8 cellular contexts compared by ENCODE assay signal in genomic region chr4:15729910-15730533, GRCh38. TPM values are rescaled to one million over a fixed set of nuclear protein-coding genes. Genes with fewer than 3 reads are reported as not detected.
DNase-seq lines count a peak whose midpoint lies in the region; ATAC-seq, FAIRE-seq and TF ChIP-seq lines count a peak whose summit lies in the region.

No MANE protein-coding gene starts in this region.

- peak; percentile 30 for DNase-seq in stimulated activated CD4-positive, alpha-beta T cell treated with anti-CD3 and anti-CD28 coated beads, Interleukin-4, amount 100 ng/mL, for 24 hours
- no peak for DNase-seq in stimulated activated CD4-positive, alpha-beta T cell treated with anti-CD3 and anti-CD28 coated beads, Interleukin-1b, Interleukin-23, amount 100 ng/mL, for 48 hours
- DNase-seq in H54 (ENCODE audit: insufficient read length, low spot score) (peak; percentile 10), NCI-H2107 treated with DMSO at 0.1 percent for 48 hours (lab: John Stamatoyannopoulos, UW; ENCODE audit: unreplicated experiment) (peak; percentile 28), heart left ventricle (peak in 1 of 5 donors; percentile 13), renal cortical epithelial cell (ENCODE audit: low read depth) (peak; percentile 54)
- peak; percentile 12 to 34 for DNase-seq in activated T-cell treated with anti-CD3 and anti-CD28 coated beads, Interleukin-2, amount 50 U/mL, for 72 hours

- H3K36me3 Mint-ChIP-seq in activated T-cell treated with anti-CD3 and anti-CD28 coated beads, Interleukin-2, amount 50 U/mL, for 72 hours (ENCODE audit: insufficient read depth in 2 of 2): no peaks in the 10 kb centered on the region

- intact Hi-C loops in heart left ventricle (cut with DNase I): loop anchor here (1.0 to 10.0 kb wide), 9 partner anchors 49 to 275 kb away; partner anchors contain the start of gene CD38 (in 1 of the 10)

- peak in 1 of 2 donors; percentile 43 for ATAC-seq in activated T-cell treated with anti-CD3 and anti-CD28 coated beads, Interleukin-2, amount 50 U/mL, for 72 hours (replicated peaks in 1 of 2)
- ATAC-seq in heart left ventricle (peak in 3 of 4 donors; percentile 36 to 53 (median 51)), HG03097 (IDR thresholded peaks at IDR 0.05; ENCODE audit: low FRiP score, unreplicated experiment) (no peak)

- peak; percentile 79 to 93 (median 87) for TF ChIP-seq CTCF in heart left ventricle (IDR thresholded peaks at IDR 0.05)

- H3K4me1 Mint-ChIP-seq in activated T-cell treated with anti-CD3 and anti-CD28 coated beads, Interleukin-2, amount 50 U/mL, for 72 hours (ENCODE audit: low read depth): peaks cover 16% of the 10 kb centered on the region

- 8 to 14% (median 11%) methylated on average over 3 of the region's 3 CpGs for WGBS in heart left ventricle, 4 donors

- no peaks in the 10 kb centered on the region for H3K9me3 ChIP-seq in heart left ventricle

- no peak overlapping the region for H3K4me3 Mint-ChIP-seq in activated T-cell treated with anti-CD3 and anti-CD28 coated beads, Interleukin-2, amount 50 U/mL, for 72 hours

- H3K27me3 Mint-ChIP-seq in activated T-cell treated with anti-CD3 and anti-CD28 coated beads, Interleukin-2, amount 50 U/mL, for 72 hours (ENCODE audit: low read depth): peaks cover 7% of the 10 kb centered on the region

- H3K9me3 Mint-ChIP-seq in activated T-cell treated with anti-CD3 and anti-CD28 coated beads, Interleukin-2, amount 50 U/mL, for 72 hours: no peaks in the 10 kb centered on the region

- no peak overlapping the region for H3K4me3 ChIP-seq in heart left ventricle

- no peaks in the 10 kb centered on the region for H3K27me3 ChIP-seq in heart left ventricle

- H3K27ac Mint-ChIP-seq in activated T-cell treated with anti-CD3 and anti-CD28 coated beads, Interleukin-2, amount 50 U/mL, for 72 hours: no peak overlapping the region

- no peak for TF ChIP-seq POLR2A in H54 (IDR thresholded peaks at IDR 0.05; ENCODE audit: low read depth, low read length)
- no peak for TF ChIP-seq POLR2A in heart left ventricle (IDR thresholded peaks at IDR 0.05)

- peaks cover 0 to 4% (median 0%) of the 10 kb centered on the region in 12 donors for H3K4me1 ChIP-seq in heart left ventricle

- H3K27ac ChIP-seq in heart left ventricle: no peak overlapping the region

- FAIRE-seq in H54 (lab: Jason Lieb, UNC): no peak

- peaks cover 0 to 3% (median 0%) of the 10 kb centered on the region in 9 donors for H3K36me3 ChIP-seq in heart left ventricle

RNA-seq across cellular contexts. Expression of gene BST1, which starts 27.2 kb away (rescaled TPM):
- under 1 TPM; 0.24 to 0.65 TPM for total RNA-seq in activated T-cell treated with anti-CD3 and anti-CD28 coated beads, Interleukin-2, amount 50 U/mL, for 72 hours
- total RNA-seq in heart left ventricle (10 to 100 TPM in 1 of 9 donors, 1 to 10 TPM in 8; 1.3 to 18.4 (median 2.1) TPM), renal cortical epithelial cell (0.70 and 8.7 TPM in 2 replicates)
- polyA plus RNA-seq in heart left ventricle: 1 to 10 TPM; 1.9 to 2.5 TPM

RNA-seq across cellular contexts. Expression of gene CD38, which starts 48.1 kb away (rescaled TPM):
- total RNA-seq in activated T-cell treated with anti-CD3 and anti-CD28 coated beads, Interleukin-2, amount 50 U/mL, for 72 hours: 10 to 100 TPM; 60.2 to 62.9 TPM
- total RNA-seq in heart left ventricle (10 to 100 TPM in 3 of 9 donors, 1 to 10 TPM in 6; 1.0 to 12.4 (median 3.0) TPM), renal cortical epithelial cell (0.52 TPM in 1 of 2 replicates, not detected in the other)
- 1 to 10 TPM; 1.8 to 2.1 TPM for polyA plus RNA-seq in heart left ventricle

RNA-seq across cellular contexts. Expression of gene FAM200B, which starts 48.4 kb away (rescaled TPM):
- 10 to 100 TPM; 15.8 to 23.1 TPM for total RNA-seq in activated T-cell treated with anti-CD3 and anti-CD28 coated beads, Interleukin-2, amount 50 U/mL, for 72 hours
- 10 to 100 TPM; 23.2 to 37.7 (median 32.2) TPM for total RNA-seq in heart left ventricle
- 10 to 100 TPM; 25.0 to 33.9 TPM for polyA plus RNA-seq in heart left ventricle
- total RNA-seq in renal cortical epithelial cell: 20.6 and 22.6 TPM in 2 replicates

Comparison
In these comparisons a context has a peak if more than half of its experiments do, and no peak if none do; other contexts are left out.
1. RNA of gene CD38, which starts 48.1 kb away (total RNA-seq): 60.2 to 62.9 TPM in activated T-cell treated with anti-CD3 and anti-CD28 coated beads, Interleukin-2, amount 50 U/mL, for 72 hours; 1.0 to 12.4 TPM in heart left ventricle and 0.52 TPM in renal cortical epithelial cell; every median in the first group is over 4 times any median in the second.